15 cellular contexts compared by ENCODE assay signal in the genomic region with DNA sequence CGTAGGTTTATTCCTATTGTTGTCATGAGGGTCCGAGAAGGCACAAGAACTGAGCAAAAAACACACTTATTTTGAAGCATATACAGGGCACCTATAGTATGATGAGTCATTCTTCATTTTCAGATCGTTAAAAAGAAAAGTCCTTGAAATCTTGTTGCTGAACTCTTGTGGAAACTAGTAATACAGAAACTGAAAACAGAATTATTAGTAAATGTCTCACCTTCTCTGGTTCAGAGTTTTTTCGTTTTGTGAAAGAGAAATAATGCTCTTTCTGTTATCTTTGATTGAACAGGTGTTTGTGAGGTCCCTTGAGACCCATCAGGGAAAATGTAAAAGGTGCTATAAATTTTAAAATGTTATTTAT.
DNase-seq lines count a peak whose midpoint lies in the region; ATAC-seq and TF ChIP-seq lines count a peak whose summit lies in the region.
"Had no signal": no experiment of that assay in that cellular context is flagged by ENCODE, and none has a peak within 500 bp of the region (broad histone marks: within the 10 kb centered on the region; RNA-seq: fewer than 3 reads in every experiment).

No MANE protein-coding gene starts in this region.

- H3K27ac ChIP-seq in CD4-positive, alpha-beta T cell (ENCODE audit: low read depth, low read length), result no peak overlapping the region
- H3K27ac ChIP-seq: Peyer's patch had no signal

- POLR2A ChIA-PET in CD4-positive, alpha-beta T cell (lab: Charles Lee), result no interaction called here
- POLR2A ChIA-PET in MCF 10A (lab: Yijun Ruan, JAX), result interaction anchor here (0.7 kb wide), 1 partner anchor 61 kb away, joined by 4 read pairs; no protein-coding TSS in a partner anchor

- CTCF ChIA-PET in CD4-positive, alpha-beta T cell (lab: Charles Lee), result no interaction called here
- CTCF ChIA-PET in MCF 10A (lab: Yijun Ruan, JAX), result interaction anchor here (0.8 to 1.0 kb wide), 3 partner anchors 59 to 360 kb away, joined by 3 to 5 read pairs (median 3); no protein-coding TSS in a partner anchor

- no peak overlapping the region for H3K4me3 Mint-ChIP-seq in endothelial cell (ENCODE audit: unreplicated experiment)
- no peak overlapping the region for H3K4me3 Mint-ChIP-seq in CD4-positive, alpha-beta T cell
- H3K4me3 Mint-ChIP-seq in MCF 10A (ENCODE audit: unreplicated experiment), result no peak overlapping the region

- no peaks in the 10 kb centered on the region for H3K9me3 ChIP-seq in CD4-positive, alpha-beta T cell (ENCODE audit: control insufficient read depth, low read length)
- H3K9me3 ChIP-seq: Peyer's patch had no signal

- BruUV-seq in MCF 10A (replicated peaks; lab: Mats Ljungman, UMichigan), result no TSS peak

- H3K9me3 Mint-ChIP-seq in endothelial cell (ENCODE audit: unreplicated experiment) (no peaks in the 10 kb centered on the region), MCF 10A (ENCODE audit: unreplicated experiment) (no peaks in the 10 kb centered on the region)
- no peaks in the 10 kb centered on the region for H3K9me3 Mint-ChIP-seq in CD4-positive, alpha-beta T cell

- H3K27ac Mint-ChIP-seq in endothelial cell (ENCODE audit: unreplicated experiment), result no peak overlapping the region
- H3K27ac Mint-ChIP-seq in CD4-positive, alpha-beta T cell, result no peak overlapping the region
- no peak overlapping the region for H3K27ac Mint-ChIP-seq in MCF 10A (ENCODE audit: low read depth, unreplicated experiment)

- intact Hi-C loops in CD4-positive, alpha-beta T cell (cut with DNase I, micrococcal nuclease), result no loop called here
- intact Hi-C loops in MCF 10A (cut with micrococcal nuclease), result no loop called here

- TF ChIP-seq CTCF in endothelial cell (IDR thresholded peaks at IDR 0.05; ENCODE audit: unreplicated experiment) (no peak), MCF 10A (IDR thresholded peaks at IDR 0.05; ENCODE audit: unreplicated experiment) (no peak)
- no peak for TF ChIP-seq CTCF in CD4-positive, alpha-beta T cell (IDR thresholded peaks at IDR 0.05)

- peaks cover 4% of the 10 kb centered on the region for H3K36me3 Mint-ChIP-seq in endothelial cell (ENCODE audit: low read depth, unreplicated experiment)
- no peaks in the 10 kb centered on the region for H3K36me3 Mint-ChIP-seq in CD4-positive, alpha-beta T cell (ENCODE audit: low read depth)
- H3K36me3 Mint-ChIP-seq in MCF 10A (ENCODE audit: insufficient read depth, unreplicated experiment), result no peaks in the 10 kb centered on the region

- no peak for DNase-seq in kidney tubule cell (ENCODE audit: low spot score)
- no peak for DNase-seq in endothelial cell (ENCODE audit: low spot score)
- DNase-seq in CD4-positive, alpha-beta T cell, result no peak
- DNase-seq in MCF 10A (ENCODE audit: unreplicated experiment), result no peak
- DNase-seq: activated CD4-positive, alpha-beta T cell treated with anti-CD3 and anti-CD28 coated beads for 1 hour; caudate nucleus; foreskin fibroblast; H7; mammary epithelial cell; NCI-H1092 treated with DMSO at 0.1 percent for 48 hours; Peyer's patch had no signal

- H3K4me1 Mint-ChIP-seq in endothelial cell (ENCODE audit: unreplicated experiment) (no peaks in the 10 kb centered on the region), MCF 10A (ENCODE audit: insufficient read depth, unreplicated experiment) (no peaks in the 10 kb centered on the region)
- H3K4me1 Mint-ChIP-seq in CD4-positive, alpha-beta T cell (ENCODE audit: low read depth), result no peaks in the 10 kb centered on the region

- H3K27me3 Mint-ChIP-seq in endothelial cell (ENCODE audit: unreplicated experiment), result no peaks in the 10 kb centered on the region
- peaks cover 2% of the 10 kb centered on the region for H3K27me3 Mint-ChIP-seq in CD4-positive, alpha-beta T cell
- H3K27me3 Mint-ChIP-seq in MCF 10A (ENCODE audit: insufficient read depth, unreplicated experiment), result no peaks in the 10 kb centered on the region

- no peaks in the 10 kb centered on the region for H3K27me3 ChIP-seq in CD4-positive, alpha-beta T cell (ENCODE audit: control insufficient read depth, insufficient read depth, low read length)
- H3K27me3 ChIP-seq: Peyer's patch had no signal

- ATAC-seq in GM18499 (IDR thresholded peaks at IDR 0.05; ENCODE audit: insufficient read depth, unreplicated experiment) (peak; percentile 97), GM19328 (IDR thresholded peaks at IDR 0.05; ENCODE audit: unreplicated experiment) (peak; percentile 89), HG02840 (IDR thresholded peaks at IDR 0.05; ENCODE audit: low FRiP score, unreplicated experiment) (peak; percentile 93), HG03571 (IDR thresholded peaks at IDR 0.05; ENCODE audit: unreplicated experiment) (peak; percentile 92)
- no peak for ATAC-seq in CD4-positive, alpha-beta T cell (ENCODE audit: poor library complexity)
